Comparison of ENCODE assay signal across 1 cellular context in the genomic region with DNA sequence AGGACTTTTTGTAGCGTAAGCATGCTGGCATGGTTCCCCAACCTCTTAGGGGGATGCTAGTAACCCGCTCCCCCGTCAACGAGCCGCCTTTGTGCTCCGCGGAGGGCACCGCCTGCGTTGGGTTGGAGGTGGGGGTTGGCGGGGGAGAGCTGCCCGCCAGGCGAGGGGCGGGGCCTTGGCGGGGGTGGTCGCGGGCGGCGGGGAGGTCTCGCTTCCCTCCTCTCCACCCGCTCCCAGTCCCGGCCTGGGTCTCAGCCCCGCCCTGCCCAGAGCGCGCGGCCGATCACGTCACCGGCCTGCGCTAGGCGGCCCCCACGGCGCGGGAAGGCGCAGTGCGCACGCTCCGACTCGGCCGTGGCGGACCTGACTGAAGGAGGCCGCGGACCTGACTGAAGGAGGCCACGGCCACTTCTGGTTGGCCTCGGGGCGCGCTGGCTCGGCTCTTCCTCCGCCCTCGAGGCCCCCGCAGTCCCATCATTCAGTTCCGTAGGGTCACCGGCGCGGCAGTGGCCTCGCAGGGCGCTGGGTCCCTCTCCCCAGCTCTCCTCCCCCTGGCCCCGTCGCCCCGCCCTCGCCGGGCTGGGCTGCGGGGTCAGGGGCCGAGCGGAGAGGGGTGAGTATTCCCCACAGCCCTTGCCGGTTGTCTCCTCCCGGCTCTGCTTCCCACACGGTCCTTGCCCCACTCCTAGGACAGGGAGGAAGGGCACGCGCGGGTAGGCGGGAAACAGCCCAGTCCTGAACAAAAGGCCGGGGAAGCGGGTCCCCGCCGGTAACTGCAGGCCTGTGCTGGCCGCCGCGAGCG.
TF ChIP-seq lines count a peak whose summit lies in the region.

TSS of gene ATG10 (plus strand) at position 330 of the 802 bp plus-strand sequence. CDS start 15,548 bp downstream, outside the sequence.

TF ChIP-seq in WTC11, 78 proteins besides CTCF, POLR2A, EP300 and RAD21 (continued from another document):
- TF ChIP-seq ARID4B (CRISPR knock-in tag; IDR thresholded peaks at IDR 0.05; ENCODE audit: borderline replicate concordance) (peak; percentile 14; the same call in 1 of the 2 replicates), ZNF219 (CRISPR knock-in tag; IDR thresholded peaks at IDR 0.05; ENCODE audit: borderline replicate concordance) (no peak), PRDM15 (CRISPR knock-in tag; IDR thresholded peaks at IDR 0.05) (peak; percentile 51; the same call in 1 of the 2 replicates), CBFB (CRISPR knock-in tag; IDR thresholded peaks at IDR 0.05; ENCODE audit: low read depth) (no peak), ZSCAN18 (CRISPR knock-in tag; IDR thresholded peaks at IDR 0.05) (no peak), MYBL2 (CRISPR knock-in tag; IDR thresholded peaks at IDR 0.05) (no peak), ZNF317 (CRISPR knock-in tag; IDR thresholded peaks at IDR 0.05; ENCODE audit: borderline replicate concordance, low read depth) (0 out of 2 replicates have a peak, but pooled peaks have one; percentile 32), SP1 (CRISPR knock-in tag; conservative IDR thresholded peaks at IDR 0.05) (peak; percentile 64), NR2C2 (CRISPR knock-in tag; IDR thresholded peaks at IDR 0.05) (no peak), ATF3 (CRISPR knock-in tag; conservative IDR thresholded peaks at IDR 0.05) (no peak), E2F4 (CRISPR knock-in tag; IDR thresholded peaks at IDR 0.05; ENCODE audit: borderline replicate concordance, low read depth) (no peak), HMGA2 (CRISPR knock-in tag; IDR thresholded peaks at IDR 0.05) (no peak), FOXP4 (CRISPR knock-in tag; IDR thresholded peaks at IDR 0.05) (peak; percentile 69), FOXK1 (CRISPR knock-in tag; IDR thresholded peaks at IDR 0.05) (peak; percentile 17; the same call in 1 of the 2 replicates), NFYB (CRISPR knock-in tag; conservative IDR thresholded peaks at IDR 0.05; ENCODE audit: low read depth) (no peak), ESRRA (CRISPR knock-in tag; IDR thresholded peaks at IDR 0.05; ENCODE audit: borderline replicate concordance) (peak; percentile 31; the same call in 1 of the 2 replicates), ZNF423 (CRISPR knock-in tag; IDR thresholded peaks at IDR 0.05) (no peak), KAT7 (CRISPR knock-in tag; IDR thresholded peaks at IDR 0.05; ENCODE audit: borderline replicate concordance) (0 out of 2 replicates have a peak, but pooled peaks have one; percentile 81), USF2 (CRISPR knock-in tag; IDR thresholded peaks at IDR 0.05) (no peak), RELA (CRISPR knock-in tag; IDR thresholded peaks at IDR 0.05; ENCODE audit: borderline replicate concordance) (0 out of 2 replicates have a peak, but pooled peaks have one; percentile 20), ZNF425 (CRISPR knock-in tag; conservative IDR thresholded peaks at IDR 0.05) (no peak), TEAD1 (CRISPR knock-in tag; IDR thresholded peaks at IDR 0.05) (no peak; the same call in 1 of the 2 replicates)
- TF ChIP-seq, protein P1, sequence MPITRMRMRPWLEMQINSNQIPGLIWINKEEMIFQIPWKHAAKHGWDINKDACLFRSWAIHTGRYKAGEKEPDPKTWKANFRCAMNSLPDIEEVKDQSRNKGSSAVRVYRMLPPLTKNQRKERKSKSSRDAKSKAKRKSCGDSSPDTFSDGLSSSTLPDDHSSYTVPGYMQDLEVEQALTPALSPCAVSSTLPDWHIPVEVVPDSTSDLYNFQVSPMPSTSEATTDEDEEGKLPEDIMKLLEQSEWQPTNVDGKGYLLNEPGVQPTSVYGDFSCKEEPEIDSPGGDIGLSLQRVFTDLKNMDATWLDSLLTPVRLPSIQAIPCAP (CRISPR knock-in tag; IDR thresholded peaks at IDR 0.05): no peak
- TF ChIP-seq, protein P2, sequence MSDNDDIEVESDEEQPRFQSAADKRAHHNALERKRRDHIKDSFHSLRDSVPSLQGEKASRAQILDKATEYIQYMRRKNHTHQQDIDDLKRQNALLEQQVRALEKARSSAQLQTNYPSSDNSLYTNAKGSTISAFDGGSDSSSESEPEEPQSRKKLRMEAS (CRISPR knock-in tag; IDR thresholded peaks at IDR 0.05): no peak
